In the genomic region with DNA sequence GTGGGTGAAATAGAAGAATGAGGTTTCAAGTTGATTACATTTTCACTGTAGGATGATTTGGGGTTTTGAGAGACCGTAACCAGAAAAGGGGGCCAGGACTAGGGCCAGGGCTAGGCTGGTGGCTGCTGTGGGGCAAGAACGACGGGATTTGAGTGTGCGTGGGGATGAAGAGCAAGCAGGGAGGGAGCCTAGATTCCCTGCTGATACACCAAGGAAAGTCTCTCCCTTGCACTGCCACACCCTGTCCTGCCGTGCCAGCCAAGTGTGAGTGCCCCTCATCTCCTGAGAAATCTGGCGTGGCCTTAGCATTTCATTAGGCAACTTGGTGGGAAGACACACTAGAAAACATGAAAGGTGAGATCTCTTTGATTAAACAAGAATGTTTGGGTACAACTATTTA, we compare ENCODE assay signal across 12 cellular contexts.
"Had no signal": no experiment of that assay in that cellular context is flagged by ENCODE, and none has a peak within 500 bp of the region (broad histone marks: within the 10 kb centered on the region; RNA-seq: fewer than 3 reads in every experiment).

No MANE protein-coding gene starts in this region.

- H3K36me3 ChIP-seq: esophagus squamous epithelium, left ventricle myocardium inferior, thoracic aorta had no signal

- DNase-seq: activated CD4-positive, alpha-beta memory T cell treated with anti-CD3 and anti-CD28 coated beads for 36 hours; aorta; esophagus squamous epithelium; foreskin fibroblast; head of caudate nucleus; left ventricle myocardium inferior; retina; stimulated activated CD4-positive, alpha-beta T cell treated with anti-CD3 and anti-CD28 coated beads, Interleukin-4, amount 100 ng/mL, for 1 hour; T-helper 2 cell had no signal

- H3K36me3 Mint-ChIP-seq: activated CD4-positive, alpha-beta memory T cell treated with anti-CD3 and anti-CD28 coated beads for 36 hours had no signal

- H3K27ac Mint-ChIP-seq: activated CD4-positive, alpha-beta memory T cell treated with anti-CD3 and anti-CD28 coated beads for 36 hours; stimulated activated naive CD8-positive, alpha-beta T cell treated with anti-CD3 and anti-CD28 coated beads, Interleukin-15, Interleukin-2, amounts not matched to agents 100 ng/mL and 50 ng/mL, for 24 hours had no signal

- H3K27me3 Mint-ChIP-seq: activated CD4-positive, alpha-beta memory T cell treated with anti-CD3 and anti-CD28 coated beads for 36 hours; stimulated activated naive CD8-positive, alpha-beta T cell treated with anti-CD3 and anti-CD28 coated beads, Interleukin-15, Interleukin-2, amounts not matched to agents 100 ng/mL and 50 ng/mL, for 24 hours had no signal

- H3K9me3 Mint-ChIP-seq: activated CD4-positive, alpha-beta memory T cell treated with anti-CD3 and anti-CD28 coated beads for 36 hours; stimulated activated naive CD8-positive, alpha-beta T cell treated with anti-CD3 and anti-CD28 coated beads, Interleukin-15, Interleukin-2, amounts not matched to agents 100 ng/mL and 50 ng/mL, for 24 hours had no signal

- H3K4me3 Mint-ChIP-seq: activated CD4-positive, alpha-beta memory T cell treated with anti-CD3 and anti-CD28 coated beads for 36 hours; stimulated activated naive CD8-positive, alpha-beta T cell treated with anti-CD3 and anti-CD28 coated beads, Interleukin-15, Interleukin-2, amounts not matched to agents 100 ng/mL and 50 ng/mL, for 24 hours had no signal

- ATAC-seq: activated CD4-positive, CD25-positive, alpha-beta regulatory T cell treated with anti-CD3 and anti-CD28 coated beads, Interleukin-2, amount 50 U/mL, for 24 hours had no signal

- H3K9me3 ChIP-seq: esophagus squamous epithelium, left ventricle myocardium inferior, thoracic aorta had no signal

- H3K27me3 ChIP-seq: esophagus squamous epithelium had no signal

- H3K4me3 ChIP-seq: esophagus squamous epithelium, left ventricle myocardium inferior, thoracic aorta had no signal

- H3K27ac ChIP-seq: left ventricle myocardium inferior had no signal
